18 cellular contexts compared by ENCODE assay signal in the genomic region with DNA sequence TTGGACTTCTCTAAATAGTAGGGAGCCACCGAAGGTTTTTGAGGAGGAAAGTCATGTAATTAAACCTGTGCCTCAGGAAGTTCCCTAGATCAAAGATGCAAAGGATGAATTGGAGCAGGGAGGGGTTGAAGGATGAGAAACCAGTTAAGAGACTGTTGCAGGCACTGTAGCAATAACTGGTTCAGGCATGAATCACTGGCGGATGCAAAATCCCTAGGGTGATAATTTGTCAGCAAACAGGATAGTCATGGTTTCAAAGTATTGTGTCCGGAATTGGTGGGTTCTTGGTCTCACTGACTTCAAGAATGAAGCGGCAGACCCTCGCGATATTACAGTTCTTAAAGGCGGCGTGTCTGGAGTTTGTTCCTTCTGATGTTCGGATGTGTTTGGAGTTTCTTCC. TPM values are rescaled to one million over a fixed set of nuclear protein-coding genes. Genes with fewer than 3 reads are reported as not detected.
A peak's percentile ranks its signal among the peaks of the same experiment; 100 is the strongest.
DNase-seq lines count a peak whose midpoint lies in the region; ATAC-seq, FAIRE-seq and TF ChIP-seq lines count a peak whose summit lies in the region.
"Had no signal": no experiment of that assay in that cellular context is flagged by ENCODE, and none has a peak within 500 bp of the region (broad histone marks: within the 10 kb centered on the region; RNA-seq: fewer than 3 reads in every experiment).

No MANE protein-coding gene starts in this region.

- H3F3A ChIP-seq in GM23338 (replicated peaks; ENCODE audit: low read depth), result no peaks in the 10 kb centered on the region

- peak overlapping the region; percentile 57; the same call in 1 of the 2 replicates for H3K9ac ChIP-seq in BLaER1

- H3K27me3 ChIP-seq in BLaER1, result no peaks in the 10 kb centered on the region
- no peaks in the 10 kb centered on the region for H3K27me3 ChIP-seq in bronchial epithelial cell (ENCODE audit: control insufficient read depth, insufficient read depth, low read length)
- H3K27me3 ChIP-seq in GM23338 (ENCODE audit: insufficient read depth), result no peaks in the 10 kb centered on the region
- H3K27me3 ChIP-seq: left lung had no signal

- no peaks in the 10 kb centered on the region for H3K4me1 Mint-ChIP-seq in activated naive CD4-positive, alpha-beta T cell treated with anti-CD3 and anti-CD28 coated beads, Interleukin-2, amount 10 ng/mL, durations not matched to agents 7 days and 5 days
- no peaks in the 10 kb centered on the region for H3K4me1 Mint-ChIP-seq in GM23338

- no peak overlapping the region for H2AFZ ChIP-seq in GM23338

- peak; percentile 60 for DNase-seq in LHCN-M2 (ENCODE audit: low read depth)
- peak; percentile 52 for DNase-seq in bronchial epithelial cell (ENCODE audit: low read depth)
- DNase-seq in myocyte (ENCODE audit: low read depth), result peak; percentile 21
- no peak for DNase-seq in NCI-H2029 treated with DMSO at 0.1 percent for 48 hours (lab: John Stamatoyannopoulos, UW)
- no peak for DNase-seq in activated naive CD4-positive, alpha-beta T cell treated with anti-CD3 and anti-CD28 coated beads, Interleukin-2, amount 10 ng/mL, durations not matched to agents 7 days and 5 days
- DNase-seq in Kasumi-1 (lab: John Stamatoyannopoulos, UW), result no peak
- DNase-seq in GM23338 (ENCODE audit: low spot score), result no peak
- DNase-seq: activated CD8-positive, alpha-beta T cell treated with anti-CD3 and anti-CD28 coated beads for 36 hours; activated T-cell treated with anti-CD3 and anti-CD28 coated beads, Interleukin-2, amount 50 U/mL, for 4 hours; Calu3; effector CD8-positive, alpha-beta T cell; HCEC 1CT; left lung; NCI-H187; stimulated activated CD4-positive, alpha-beta T cell treated with anti-CD3 and anti-CD28 coated beads, Interleukin-4, amount 100 ng/mL, for 24 hours; substantia nigra had no signal

- H3K36me3 Mint-ChIP-seq in activated naive CD4-positive, alpha-beta T cell treated with anti-CD3 and anti-CD28 coated beads, Interleukin-2, amount 10 ng/mL, durations not matched to agents 7 days and 5 days, result no peaks in the 10 kb centered on the region
- peaks cover 43% of the 10 kb centered on the region for H3K36me3 Mint-ChIP-seq in GM23338 (ENCODE audit: low read depth)

- H3K4me1 ChIP-seq in BLaER1 (peaks cover 47% of the 10 kb centered on the region), GM23338 (ENCODE audit: insufficient read depth) (no peaks in the 10 kb centered on the region)
- H3K4me1 ChIP-seq: left lung had no signal

- H4K20me1 ChIP-seq in BLaER1 (no peaks in the 10 kb centered on the region), GM23338 (replicated peaks; ENCODE audit: insufficient read depth) (no peaks in the 10 kb centered on the region; the same call in 1 of the 2 replicates)

- H3K9me3 Mint-ChIP-seq in activated naive CD4-positive, alpha-beta T cell treated with anti-CD3 and anti-CD28 coated beads, Interleukin-2, amount 10 ng/mL, durations not matched to agents 7 days and 5 days, result no peaks in the 10 kb centered on the region
- no peaks in the 10 kb centered on the region for H3K9me3 Mint-ChIP-seq in GM23338
- H3K9me3 Mint-ChIP-seq: activated CD8-positive, alpha-beta T cell treated with anti-CD3 and anti-CD28 coated beads for 36 hours; activated T-cell treated with anti-CD3 and anti-CD28 coated beads, Interleukin-2, amount 50 U/mL, for 4 hours had no signal

- H3K4me3 ChIP-seq in BLaER1 (peak overlapping the region; percentile 54), bronchial epithelial cell (ENCODE audit: low read depth, low read length) (no peak overlapping the region), GM23338 (no peak overlapping the region)
- H3K4me3 ChIP-seq: left lung had no signal

- H3K9me3 ChIP-seq in BLaER1, result peaks cover 4% of the 10 kb centered on the region; the same call in 1 of the 2 replicates
- H3K9me3 ChIP-seq: left lung had no signal

- H3K4me3 Mint-ChIP-seq in activated naive CD4-positive, alpha-beta T cell treated with anti-CD3 and anti-CD28 coated beads, Interleukin-2, amount 10 ng/mL, durations not matched to agents 7 days and 5 days, result no peak overlapping the region
- H3K4me3 Mint-ChIP-seq in GM23338, result no peak overlapping the region; the same call in 2 of the 3 replicates
- H3K4me3 Mint-ChIP-seq: activated CD8-positive, alpha-beta T cell treated with anti-CD3 and anti-CD28 coated beads for 36 hours; activated naive CD8-positive, alpha-beta T cell; activated T-cell treated with anti-CD3 and anti-CD28 coated beads, Interleukin-2, amount 50 U/mL, for 4 hours had no signal

- TF ChIP-seq CTCF in bronchial epithelial cell (IDR thresholded peaks at IDR 0.05; ENCODE audit: insufficient read depth, low read length, severe bottlenecking) (no peak), GM23338 (conservative IDR thresholded peaks at IDR 0.05; ENCODE audit: low read depth in 2 of 2) (no peak)

- ATAC-seq in GM23338, result no peak
- ATAC-seq: activated CD8-positive, alpha-beta T cell treated with anti-CD3 and anti-CD28 coated beads for 36 hours; activated T-cell treated with anti-CD3 and anti-CD28 coated beads, Interleukin-2, amount 50 U/mL, for 4 hours; left lung had no signal

- H3K36me3 ChIP-seq in BLaER1 (peaks cover 30% of the 10 kb centered on the region), bronchial epithelial cell (ENCODE audit: control insufficient read depth, insufficient read depth, low read length) (no peaks in the 10 kb centered on the region), GM23338 (ENCODE audit: insufficient read depth) (peaks cover 4% of the 10 kb centered on the region; the same call in 1 of the 2 replicates)
- H3K36me3 ChIP-seq: left lung had no signal

- H3K27ac Mint-ChIP-seq in activated naive CD4-positive, alpha-beta T cell treated with anti-CD3 and anti-CD28 coated beads, Interleukin-2, amount 10 ng/mL, durations not matched to agents 7 days and 5 days, result no peak overlapping the region
- H3K27ac Mint-ChIP-seq in GM23338, result no peak overlapping the region
- H3K27ac Mint-ChIP-seq: activated CD8-positive, alpha-beta T cell treated with anti-CD3 and anti-CD28 coated beads for 36 hours; activated naive CD8-positive, alpha-beta T cell had no signal

- H3K9me2 ChIP-seq in GM23338 (ENCODE audit: insufficient read depth), result no peaks in the 10 kb centered on the region

- H3K79me2 ChIP-seq in GM23338 (replicated peaks; ENCODE audit: insufficient read depth), result no peaks in the 10 kb centered on the region

- CTCF ChIA-PET in activated naive CD4-positive, alpha-beta T cell treated with anti-CD3 and anti-CD28 coated beads, Interleukin-2, amount 10 ng/mL, durations not matched to agents 7 days and 5 days (lab: Charles Lee), result no interaction called here

- H3K27ac ChIP-seq in BLaER1 (peak overlapping the region; percentile 65), GM23338 (ENCODE audit: low read depth) (no peak overlapping the region)
- H3K27ac ChIP-seq: left lung had no signal

- H3K4me2 ChIP-seq in BLaER1, result peak overlapping the region; percentile 95
- no peak overlapping the region for H3K4me2 ChIP-seq in GM23338

- FAIRE-seq in bronchial epithelial cell (lab: Jason Lieb, UNC), result peak; percentile 95

- H3K27me3 Mint-ChIP-seq in activated naive CD4-positive, alpha-beta T cell treated with anti-CD3 and anti-CD28 coated beads, Interleukin-2, amount 10 ng/mL, durations not matched to agents 7 days and 5 days, result no peaks in the 10 kb centered on the region
- peaks cover 20% of the 10 kb centered on the region for H3K27me3 Mint-ChIP-seq in GM23338 (ENCODE audit: insufficient read depth, low read depth, poor library complexity)
- H3K27me3 Mint-ChIP-seq: activated CD8-positive, alpha-beta T cell treated with anti-CD3 and anti-CD28 coated beads for 36 hours; activated naive CD8-positive, alpha-beta T cell had no signal

TF ChIP-seq in GM23338, 12 proteins besides CTCF, POLR2A, EP300 and RAD21:
- TF ChIP-seq EZH2phosphoT487 (IDR thresholded peaks at IDR 0.05; ENCODE audit: unreplicated experiment) (no peak), ZNF331 (CRISPR knock-in tag; IDR thresholded peaks at IDR 0.05; ENCODE audit: low read depth) (no peak)

RNA-seq across cellular contexts. Expression of a gene that starts 19.9 kb away (rescaled TPM):
- total RNA-seq in LHCN-M2 (2014; rRNA removed) (128 and 137 TPM in 2 replicates), bronchial epithelial cell (40.3 and 45.6 TPM in 2 replicates), myocyte (26.6 and 33.0 TPM in 2 replicates)
- polyA plus RNA-seq in LHCN-M2 (2012), result 85.7 TPM
- 69.5 TPM for polyA plus RNA-seq in myocyte (2012)
- total RNA-seq in GM23338 (2014; rRNA removed; shearing (Covaris generic)), result 41.2 and 48.4 TPM in 2 replicates
- polyA plus RNA-seq in GM23338 (2016; fragmentation: Nextera tagmentation; extraction: Ambion mirVana), result 21.4 and 22.6 TPM in 2 replicates

RNA-seq across cellular contexts. Expression of a gene that starts 30.6 kb away (rescaled TPM):
- total RNA-seq in LHCN-M2 (2014; rRNA removed) (45.1 and 53.9 TPM in 2 replicates), bronchial epithelial cell (39.8 and 50.1 TPM in 2 replicates), myocyte (11.5 and 30.4 TPM in 2 replicates)
- polyA plus RNA-seq in LHCN-M2 (2012), result 24.6 TPM
- polyA plus RNA-seq in myocyte (2012), result 16.5 TPM
- total RNA-seq in GM23338 (2014; rRNA removed; shearing (Covaris generic)), result 18.6 and 22.2 TPM in 2 replicates
- polyA plus RNA-seq in GM23338 (2016; fragmentation: Nextera tagmentation; extraction: Ambion mirVana), result 48.5 and 58.8 TPM in 2 replicates

RNA-seq across cellular contexts. Expression of a gene that starts 41.3 kb away (rescaled TPM):
- 5,161 and 10,139 TPM in 2 replicates for total RNA-seq in LHCN-M2 (2014; rRNA removed)
- polyA plus RNA-seq in LHCN-M2 (2012), result 11,917 TPM
- total RNA-seq in bronchial epithelial cell, result 1,816 and 1,987 TPM in 2 replicates
- 1,391 and 2,910 TPM in 2 replicates for total RNA-seq in myocyte
- polyA plus RNA-seq in myocyte (2012), result 3,749 TPM
- 31.2 and 58.7 TPM in 2 replicates for total RNA-seq in GM23338 (2014; rRNA removed; shearing (Covaris generic))
- 62.5 and 72.6 TPM in 2 replicates for polyA plus RNA-seq in GM23338 (2016; fragmentation: Nextera tagmentation; extraction: Ambion mirVana)

RNA-seq across cellular contexts. Expression of a gene that starts 58.2 kb away (rescaled TPM):
- total RNA-seq in LHCN-M2 (2014; rRNA removed) (38.7 and 45.1 TPM in 2 replicates), bronchial epithelial cell (2.2 and 3.4 TPM in 2 replicates), myocyte (30.0 and 34.5 TPM in 2 replicates)
- polyA plus RNA-seq in LHCN-M2 (2012), result 20.9 TPM
- 26.9 TPM for polyA plus RNA-seq in myocyte (2012)
- 44.2 and 55.6 TPM in 2 replicates for total RNA-seq in GM23338 (2014; rRNA removed; shearing (Covaris generic))
- 15.0 and 18.5 TPM in 2 replicates for polyA plus RNA-seq in GM23338 (2016; fragmentation: Nextera tagmentation; extraction: Ambion mirVana)

Comparison
In these comparisons a context has a peak if more than half of its experiments do, and no peak if none do; other contexts are left out.
1. DNase-seq: peak in LHCN-M2 (single experiment), bronchial epithelial cell (single experiment) and myocyte (single experiment); none in NCI-H2029 treated with DMSO at 0.1 percent for 48 hours (single experiment), activated naive CD4-positive, alpha-beta T cell treated with anti-CD3 and anti-CD28 coated beads, Interleukin-2, amount 10 ng/mL, durations not matched to agents 7 days and 5 days (single experiment), Kasumi-1 (0 of 2) and GM23338 (single experiment).
2. RNA of a gene that starts 41.3 kb away (total RNA-seq): 5,161 to 10,139 TPM in LHCN-M2, 1,816 to 1,987 TPM in bronchial epithelial cell and 1,391 to 2,910 TPM in myocyte; 31.2 to 58.7 TPM in GM23338; every median in the first group is over 10 times any median in the second.